ENCODE assay signal across 16 cellular contexts in the genomic region with DNA sequence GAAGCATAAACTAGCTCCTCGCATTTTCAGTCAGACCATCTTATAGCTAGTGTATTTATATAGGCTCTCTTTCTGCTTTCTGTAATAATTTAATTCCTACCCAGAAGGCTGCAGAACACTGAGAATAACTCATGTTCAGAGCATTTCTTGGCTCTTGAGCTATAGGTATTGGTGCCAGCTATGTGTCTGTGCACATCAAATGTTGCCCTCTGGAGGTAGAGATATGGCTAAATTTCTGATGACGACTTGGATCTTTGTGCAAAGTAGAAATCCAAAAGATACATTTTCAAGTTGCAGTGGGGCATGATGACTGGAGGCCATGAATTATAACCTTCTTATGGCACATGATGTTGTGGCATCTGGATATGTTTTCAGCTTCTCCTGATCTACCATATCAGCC.
DNase-seq lines count a peak whose midpoint lies in the region; ATAC-seq, FAIRE-seq and TF ChIP-seq lines count a peak whose summit lies in the region.
"Had no signal": no experiment of that assay in that cellular context is flagged by ENCODE, and none has a peak within 500 bp of the region (broad histone marks: within the 10 kb centered on the region; RNA-seq: fewer than 3 reads in every experiment).

No MANE protein-coding gene starts in this region.

- no peaks in the 10 kb centered on the region for H3K4me1 ChIP-seq in keratinocyte (ENCODE audit: control insufficient read depth, extremely low read depth, insufficient read depth, low read length)

- no peak overlapping the region for H3K9ac ChIP-seq in keratinocyte (ENCODE audit: control insufficient read depth, extremely low read depth, insufficient read depth, low read length)
- H3K9ac ChIP-seq: BLaER1 had no signal

- H3K27ac ChIP-seq in keratinocyte (ENCODE audit: control insufficient read depth, insufficient read depth, low read length), result no peak overlapping the region
- H3K27ac ChIP-seq: BLaER1, heart left ventricle, SK-N-MC had no signal

- FAIRE-seq in keratinocyte (lab: Jason Lieb, UNC), result peak; percentile 72
- FAIRE-seq: endometrium had no signal

- H4K20me1 ChIP-seq in keratinocyte (ENCODE audit: control insufficient read depth, extremely low read depth, insufficient read depth, low read length), result no peaks in the 10 kb centered on the region
- H4K20me1 ChIP-seq: BLaER1 had no signal

- dilution Hi-C loops in keratinocyte (cut with MboI; ENCODE audit: extremely low pct_ligation_motif_present, low sequenced_read_pairs), result no loop called here

- in situ Hi-C loops in astrocyte of the spinal cord (cut with HindIII; ENCODE audit: low sequenced_read_pairs), result no loop called here

- H3K9me3 ChIP-seq in keratinocyte (ENCODE audit: control insufficient read depth, low read depth, low read length), result no peaks in the 10 kb centered on the region
- H3K9me3 ChIP-seq: BLaER1, heart left ventricle had no signal

- no peak overlapping the region for H2AFZ ChIP-seq in keratinocyte (ENCODE audit: control insufficient read depth, low read length)

- peak; percentile 1 for DNase-seq in AG09319 (ENCODE audit: extremely low read depth, low read depth)
- no peak for DNase-seq in astrocyte of the spinal cord (ENCODE audit: low read depth, low spot score)
- DNase-seq in keratinocyte (ENCODE audit: low read depth, low spot score), result no peak
- no peak for DNase-seq in GM03348 (ENCODE audit: low spot score)
- no peak for DNase-seq in NCI-H2081 treated with DMSO at 0.1 percent for 48 hours (lab: John Stamatoyannopoulos, UW)
- no peak for DNase-seq in activated CD8-positive, alpha-beta memory T cell treated with anti-CD3 and anti-CD28 coated beads, Interleukin-2, amount 50 U/mL, for 4 hours
- DNase-seq: activated gamma-delta T cell treated with Interleukin-2 at 50 U/mL for 16 hours; heart left ventricle; NCI-H2171 treated with DMSO at 0.1 percent for 48 hours; stimulated activated CD4-positive, alpha-beta T cell treated with anti-CD3 and anti-CD28 coated beads, Interleukin-2, amount 100 ng/mL, for 24 hours; stimulated activated CD8-positive, alpha-beta memory T cell treated with anti-CD3 and anti-CD28 coated beads, Interleukin-4, amount 100 ng/mL, for 48 hours had no signal

- no peaks in the 10 kb centered on the region for H3K9me1 ChIP-seq in keratinocyte (ENCODE audit: control insufficient read depth, extremely low read depth, insufficient read depth, low read length)

- ATAC-seq in GM18498 (IDR thresholded peaks at IDR 0.05; ENCODE audit: unreplicated experiment), result no peak

- no peaks in the 10 kb centered on the region for H3K79me2 ChIP-seq in keratinocyte (ENCODE audit: control insufficient read depth, insufficient read depth, low read length)

- no peaks in the 10 kb centered on the region for H3K27me3 ChIP-seq in keratinocyte (ENCODE audit: control insufficient read depth, extremely low read depth, insufficient read depth, low read length)
- H3K27me3 ChIP-seq: BLaER1, heart left ventricle had no signal

- no peak overlapping the region for H3K4me2 ChIP-seq in keratinocyte (ENCODE audit: control insufficient read depth, extremely low read depth, insufficient read depth, low read depth, low read length)
- H3K4me2 ChIP-seq: BLaER1 had no signal

- no peak overlapping the region for H3K4me3 ChIP-seq in astrocyte of the spinal cord (ENCODE audit: low read depth, low read length)
- no peak overlapping the region for H3K4me3 ChIP-seq in keratinocyte (ENCODE audit: control insufficient read depth in 2 of 3, extremely low read depth in 1 of 3, insufficient read depth in 2 of 3, low read depth in 1 of 3, low read length in 3 of 3)
- H3K4me3 ChIP-seq: BLaER1, heart left ventricle, SK-N-MC had no signal

- peak; percentile 18 for TF ChIP-seq CTCF in AG09319 (IDR thresholded peaks at IDR 0.05; ENCODE audit: low read depth, low read length)
- TF ChIP-seq CTCF in LNCAP (IDR thresholded peaks at IDR 0.05), result peak; percentile 50; the same call in 1 of the 2 replicates
- peak; percentile 14 for TF ChIP-seq CTCF in astrocyte of the spinal cord (IDR thresholded peaks at IDR 0.05; ENCODE audit: low read depth, low read length)
- peak in 2 of 3 experiments; percentile 25 to 32 for TF ChIP-seq CTCF in keratinocyte (optimal IDR thresholded peaks at IDR 0.05 in 1 of 3, IDR thresholded peaks at IDR 0.05 in 1 of 3, conservative IDR thresholded peaks at IDR 0.05 in 1 of 3; ENCODE audit: extremely low read depth in 1 of 3, insufficient read depth in 2 of 3, low read length in 3 of 3)

- no peaks in the 10 kb centered on the region for H3K36me3 ChIP-seq in keratinocyte (ENCODE audit: control insufficient read depth in 2 of 2, extremely low read depth in 1 of 2, insufficient read depth in 2 of 2, low read length in 2 of 2)
- H3K36me3 ChIP-seq: BLaER1 had no signal
